8 cellular contexts compared by ENCODE assay signal in genomic region chr17:13024526-13025263, GRCh38. TPM values are rescaled to one million over a fixed set of nuclear protein-coding genes. Genes with fewer than 3 reads are reported as not detected.
DNase-seq lines count a peak whose midpoint lies in the region; ATAC-seq and TF ChIP-seq lines count a peak whose summit lies in the region.

No MANE protein-coding gene starts in this region.

- H3K27ac ChIP-seq in liver (ENCODE audit: low read depth in 1 of 2, low read length in 2 of 2), result no peak overlapping the region

- H3K4me1 ChIP-seq in liver (ENCODE audit: control insufficient read depth in 4 of 4, insufficient read depth in 4 of 4, low read length in 3 of 4), result peaks cover 0 to 9% (median under 1%) of the 10 kb centered on the region in 4 donors

- 30% methylated on average over 19 of the region's 19 CpGs for WGBS in liver

- H3K36me3 ChIP-seq in liver (ENCODE audit: control insufficient read depth in 4 of 4, insufficient read depth in 3 of 4, low read depth in 1 of 4, low read length in 3 of 4), result no peaks in the 10 kb centered on the region

- H3K9ac ChIP-seq in liver (ENCODE audit: low read depth in 1 of 2, low read length in 2 of 2), result no peak overlapping the region

- DNase-seq in SIG-M5 treated with dmso at 0.1 percent for 504 hours (lab: John Stamatoyannopoulos, UW; ENCODE audit: unreplicated experiment), result peak; percentile 27
- DNase-seq in SIG-M5 (lab: John Stamatoyannopoulos, UW), result no peak
- DNase-seq in NCI-H1105 treated with DMSO at 0.1 percent for 48 hours (lab: John Stamatoyannopoulos, UW), result peak; percentile 62
- peak; percentile 40 for DNase-seq in activated CD4-positive, alpha-beta T cell treated with anti-CD3 and anti-CD28 coated beads for 1 hour
- peak; percentile 74 for DNase-seq in cerebellum (ENCODE audit: low spot score)
- DNase-seq in stimulated activated CD4-positive, alpha-beta T cell treated with anti-CD3 and anti-CD28 coated beads, TNF-alpha, amount 100 ng/mL, for 4 hours (ENCODE audit: low read depth in 3 of 3), result peak; percentile 31 to 46 (median 34)

- H3K27me3 ChIP-seq in liver (ENCODE audit: control insufficient read depth in 4 of 4, insufficient read depth in 4 of 4, low read length in 3 of 4), result no peaks in the 10 kb centered on the region

- H3K4me3 ChIP-seq in liver (ENCODE audit: low read depth in 1 of 3, low read length in 3 of 3), result no peak overlapping the region

- TF ChIP-seq RAD21 in liver (IDR thresholded peaks at IDR 0.05), result peak in 1 of 2 donors; percentile 62

- ATAC-seq in HG02763 (IDR thresholded peaks at IDR 0.05; ENCODE audit: unreplicated experiment), result peak; percentile 82

- no peaks in the 10 kb centered on the region for H3K9me3 ChIP-seq in liver (ENCODE audit: control insufficient read depth in 4 of 4, low read length in 3 of 4)

- TF ChIP-seq CTCF in liver (IDR thresholded peaks at IDR 0.05; ENCODE audit: low read depth, low read length, missing input control), result peak; percentile 77

TF ChIP-seq in liver, 16 proteins besides CTCF, POLR2A, EP300 and RAD21:
- no peak for TF ChIP-seq GABPA (IDR thresholded peaks at IDR 0.05 in 1 of 2, conservative IDR thresholded peaks at IDR 0.05 in 1 of 2)
TF ChIP-seq in liver: peak in this region for 0.

RNA-seq across cellular contexts. Expression of gene ELAC2, which starts 6.9 kb away (rescaled TPM):
- 36.8 TPM for total RNA-seq in cerebellum
- total RNA-seq in liver, result 10 to 100 TPM; 33.3 to 54.1 TPM
- 10 to 100 TPM; 26.5 to 39.0 TPM for polyA plus RNA-seq in liver
